Comparison of ENCODE assay signal across 11 cellular contexts in the genomic region with DNA sequence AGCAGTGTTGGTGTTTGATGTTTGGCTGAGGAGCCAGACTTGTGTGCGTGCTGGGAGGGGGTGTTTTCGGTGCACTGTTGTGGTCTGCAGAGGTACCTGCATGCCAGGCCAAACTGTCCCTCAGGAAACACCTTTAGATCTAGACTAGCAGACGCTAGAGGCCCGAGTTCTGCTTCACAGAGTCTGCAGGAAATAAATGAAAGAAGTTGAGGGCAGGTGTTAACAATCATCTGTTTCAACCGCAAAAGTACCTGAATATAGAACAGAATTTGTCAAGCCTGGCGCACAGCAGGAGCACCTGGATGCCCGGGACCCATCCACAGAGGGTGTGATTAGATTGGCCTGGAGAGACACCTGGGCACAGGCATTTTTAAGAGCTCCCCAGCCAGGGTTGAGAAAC. TPM values are rescaled to one million over a fixed set of nuclear protein-coding genes. Genes with fewer than 3 reads are reported as not detected.
DNase-seq lines count a peak whose midpoint lies in the region; ATAC-seq and TF ChIP-seq lines count a peak whose summit lies in the region.
"Had no signal": no experiment of that assay in that cellular context is flagged by ENCODE, and none has a peak within 500 bp of the region (broad histone marks: within the 10 kb centered on the region; RNA-seq: fewer than 3 reads in every experiment).

No MANE protein-coding gene starts in this region.

- no peak for TF ChIP-seq CTCF in CD14-positive monocyte (IDR thresholded peaks at IDR 0.05)
- TF ChIP-seq CTCF in gastrocnemius medialis (IDR thresholded peaks at IDR 0.05 in 4 of 5, conservative IDR thresholded peaks at IDR 0.05 in 1 of 5), result no peak

- ATAC-seq in GM18499 (IDR thresholded peaks at IDR 0.05; ENCODE audit: insufficient read depth, unreplicated experiment) (peak; percentile 36), GM21381 (IDR thresholded peaks at IDR 0.05; ENCODE audit: unreplicated experiment) (peak; percentile 59), HG03280 (IDR thresholded peaks at IDR 0.05; ENCODE audit: unreplicated experiment) (peak; percentile 48), gastrocnemius medialis (no peak)

- TF ChIP-seq POLR2A in gastrocnemius medialis (IDR thresholded peaks at IDR 0.05), result no peak

- peak overlapping the region; percentile 16 for H3K4me3 Mint-ChIP-seq in activated naive CD8-positive, alpha-beta T cell treated with anti-CD3 and anti-CD28 coated beads for 36 hours
- no peak overlapping the region for H3K4me3 Mint-ChIP-seq in CD14-positive monocyte
- H3K4me3 Mint-ChIP-seq: brain had no signal

- DNase-seq in activated naive CD8-positive, alpha-beta T cell treated with anti-CD3 and anti-CD28 coated beads for 36 hours, result no peak
- DNase-seq in CD14-positive monocyte (ENCODE audit: low spot score) (no peak), H4 (ENCODE audit: low spot score) (no peak), EL (no peak), gastrocnemius medialis (no peak)
- DNase-seq: NCI-H1092, trophoblast cell had no signal

- intact Hi-C loops in CD14-positive monocyte (cut with micrococcal nuclease) (no loop called here), gastrocnemius medialis (cut with DNase I; ENCODE audit: low total_unique reads) (no loop called here)

- H3K27me3 ChIP-seq in gastrocnemius medialis, result no peaks in the 10 kb centered on the region

- H3K27ac Mint-ChIP-seq in activated naive CD8-positive, alpha-beta T cell treated with anti-CD3 and anti-CD28 coated beads for 36 hours, result no peak overlapping the region
- H3K27ac Mint-ChIP-seq in CD14-positive monocyte, result peak overlapping the region in 1 of 7 donors; percentile 8
- H3K27ac Mint-ChIP-seq: brain had no signal

- H3K36me3 Mint-ChIP-seq in activated naive CD8-positive, alpha-beta T cell treated with anti-CD3 and anti-CD28 coated beads for 36 hours, result peaks cover 4% of the 10 kb centered on the region
- H3K36me3 Mint-ChIP-seq in CD14-positive monocyte, result no peaks in the 10 kb centered on the region
- H3K36me3 Mint-ChIP-seq: brain had no signal

- no peak overlapping the region for H3K4me3 ChIP-seq in gastrocnemius medialis

- H3K27me3 Mint-ChIP-seq in activated naive CD8-positive, alpha-beta T cell treated with anti-CD3 and anti-CD28 coated beads for 36 hours, result no peaks in the 10 kb centered on the region
- H3K27me3 Mint-ChIP-seq in CD14-positive monocyte (ENCODE audit: low read depth in 3 of 3), result peaks cover 0 to 3% (median 0%) of the 10 kb centered on the region in 3 donors
- H3K27me3 Mint-ChIP-seq: brain had no signal

- H3K9me3 Mint-ChIP-seq in activated naive CD8-positive, alpha-beta T cell treated with anti-CD3 and anti-CD28 coated beads for 36 hours, result no peaks in the 10 kb centered on the region
- no peaks in the 10 kb centered on the region for H3K9me3 Mint-ChIP-seq in CD14-positive monocyte
- H3K9me3 Mint-ChIP-seq: brain had no signal

- no peaks in the 10 kb centered on the region for H3K36me3 ChIP-seq in gastrocnemius medialis

- peaks cover 38% of the 10 kb centered on the region for H3K4me1 Mint-ChIP-seq in activated naive CD8-positive, alpha-beta T cell treated with anti-CD3 and anti-CD28 coated beads for 36 hours
- H3K4me1 Mint-ChIP-seq in CD14-positive monocyte, result peaks cover 22% of the 10 kb centered on the region

- no peaks in the 10 kb centered on the region for H3K9me3 ChIP-seq in gastrocnemius medialis

- H3K4me1 ChIP-seq in gastrocnemius medialis, result no peaks in the 10 kb centered on the region

- H3K27ac ChIP-seq in gastrocnemius medialis, result no peak overlapping the region

- in situ Hi-C loops in gastrocnemius medialis (cut with MboI; ENCODE audit: low sequenced_read_pairs in 4 of 4), result no loop called here

RNA-seq across cellular contexts. Expression of a gene that starts 40.5 kb away (rescaled TPM):
- 10 to 100 TPM; 61.5 to 62.4 TPM for total RNA-seq in activated naive CD8-positive, alpha-beta T cell treated with anti-CD3 and anti-CD28 coated beads for 36 hours
- 10 to 100 TPM; 18.3 to 34.3 TPM for polyA plus RNA-seq in CD14-positive monocyte
- total RNA-seq in H4 (2014; rRNA removed; shearing (Covaris generic)), result 2.9 and 3.0 TPM in 2 replicates
- total RNA-seq in gastrocnemius medialis, result 1 to 10 TPM; 4.2 to 7.6 (median 5.4) TPM

Comparison
In these comparisons a context has a peak if more than half of its experiments do, and no peak if none do; other contexts are left out.
1. ATAC-seq: peak in GM18499 (single experiment), GM21381 (single experiment) and HG03280 (single experiment); none in gastrocnemius medialis (0 of 2).
2. RNA of a gene that starts 40.5 kb away (total RNA-seq): 61.5 to 62.4 TPM in activated naive CD8-positive, alpha-beta T cell treated with anti-CD3 and anti-CD28 coated beads for 36 hours; 4.2 to 7.6 TPM in gastrocnemius medialis and 2.9 to 3.0 TPM in H4; every median in the first group is over 4 times any median in the second.